31 cellular contexts compared by ENCODE assay signal in genomic region chr17:55057184-55057583, GRCh38.
"Had no signal": no experiment of that assay in that cellular context is flagged by ENCODE, and none has a peak within 500 bp of the region (broad histone marks: within the 10 kb centered on the region; RNA-seq: fewer than 3 reads in every experiment).

No MANE protein-coding gene starts in this region.

- H3K36me3 ChIP-seq: adrenal gland, cardiac muscle cell, colonic mucosa, gastroesophageal sphincter, heart right ventricle, WERI-Rb-1 had no signal

- H3K9me3 ChIP-seq: adrenal gland, body of pancreas, colonic mucosa, gastroesophageal sphincter, heart right ventricle had no signal

- FAIRE-seq: endometrium had no signal

- H3K27ac ChIP-seq: adrenal gland, body of pancreas, cardiac muscle cell, colonic mucosa, gastroesophageal sphincter, heart right ventricle, hepatocyte, WERI-Rb-1 had no signal

- H2AFZ ChIP-seq: hepatocyte had no signal

- H3K4me2 ChIP-seq: hepatocyte had no signal

- H3K4me1 ChIP-seq: adrenal gland, colonic mucosa, gastroesophageal sphincter, heart right ventricle had no signal

- H3K4me3 ChIP-seq: adrenal gland, body of pancreas, cardiac muscle cell, colonic mucosa, gastroesophageal sphincter, heart right ventricle, hepatocyte had no signal

- H3K79me2 ChIP-seq: hepatocyte had no signal

- H3K27me3 ChIP-seq: adrenal gland, body of pancreas, cardiac muscle cell, colonic mucosa, gastroesophageal sphincter, heart right ventricle, hepatocyte had no signal

- DNase-seq: activated CD4-positive, alpha-beta memory T cell treated with anti-CD3 and anti-CD28 coated beads for 36 hours; activated CD4-positive, alpha-beta T cell treated with anti-CD3 and anti-CD28 coated beads for 36 hours; activated CD4-positive, alpha-beta T cell treated with anti-CD3 and anti-CD28 coated beads, Interleukin-2, amount 10 ng/mL, durations not matched to agents 24 days and 14 days; activated CD4-positive, CD25-positive, alpha-beta regulatory T cell; activated CD4-positive, CD25-positive, alpha-beta regulatory T cell treated with anti-CD3 and anti-CD28 coated beads, Interleukin-2, amount 50 U/mL, for 72 hours; activated CD8-positive, alpha-beta memory T cell treated with anti-CD3 and anti-CD28 coated beads, Interleukin-2, amount 10 ng/mL, durations not matched to agents 7 days and 5 days; activated CD8-positive, alpha-beta memory T cell treated with anti-CD3 and anti-CD28 coated beads, Interleukin-2, amount 50 U/mL, for 4 hours; activated CD8-positive, alpha-beta T cell treated with anti-CD3 and anti-CD28 coated beads, Interleukin-2, amount 10 ng/mL, durations not matched to agents 7 days and 5 days; activated effector memory CD4-positive, alpha-beta T cell treated with anti-CD3 and anti-CD28 coated beads, Interleukin-2, amount 50 U/mL, for 16 hours; activated naive CD4-positive, alpha-beta T cell treated with anti-CD3 and anti-CD28 coated beads for 36 hours; activated naive CD8-positive, alpha-beta T cell treated with anti-CD3 and anti-CD28 coated beads for 36 hours; activated naive CD8-positive, alpha-beta T cell treated with anti-CD3 and anti-CD28 coated beads, Interleukin-2, amount 50 U/mL, for 24 hours; activated T-cell treated with anti-CD3 and anti-CD28 coated beads, Interleukin-2, amount 50 U/mL, for 1 hour; activated T-cell treated with anti-CD3 and anti-CD28 coated beads, Interleukin-2, amount 50 U/mL, for 48 hours; amygdala; aorta; central memory CD4-positive, alpha-beta T cell; cerebellar nuclear complex; effector CD8-positive, alpha-beta T cell; foreskin melanocyte; heart right ventricle; T-cell; T-helper 2 cell; WERI-Rb-1 had no signal
